ENCODE assay signal across 9 cellular contexts in genomic region chr15:63044645-63045437, GRCh38. TPM values are rescaled to one million over a fixed set of nuclear protein-coding genes. Genes with fewer than 3 reads are reported as not detected.
A peak's percentile ranks its signal among the peaks of the same experiment; 100 is the strongest.
DNase-seq lines count a peak whose midpoint lies in the region; ATAC-seq, FAIRE-seq and TF ChIP-seq lines count a peak whose summit lies in the region.
"Had no signal": no experiment of that assay in that cellular context is flagged by ENCODE, and none has a peak within 500 bp of the region (broad histone marks: within the 10 kb centered on the region; RNA-seq: fewer than 3 reads in every experiment).

No MANE protein-coding gene starts in this region.

- H3K27me3 ChIP-seq in hepatocyte (peaks cover 8% of the 10 kb centered on the region), pancreas (no peaks in the 10 kb centered on the region)

- H3K4me3 ChIP-seq in hepatocyte (peak overlapping the region; percentile 70), pancreas (peak overlapping the region in 2 of 4 donors; percentile 90 to 99)

- peak overlapping the region; percentile 97 for H3K9ac ChIP-seq in ES-I3 (ENCODE audit: low read depth, low read length)

- H3K79me2 ChIP-seq in hepatocyte, result peaks cover 39% of the 10 kb centered on the region

- FAIRE-seq in pancreas (lab: Jason Lieb, UNC), result no peak

- H3K4me2 ChIP-seq in hepatocyte, result peak overlapping the region; percentile 97

- no peaks in the 10 kb centered on the region for H3K9me2 ChIP-seq in hepatocyte (replicated peaks; ENCODE audit: insufficient read depth)

- H4K20me1 ChIP-seq in hepatocyte (ENCODE audit: insufficient read depth, poor library complexity, severe bottlenecking), result no peaks in the 10 kb centered on the region

- WGBS in hepatocyte (ENCODE audit: low lambda C conversion rate, missing lambda C conversion rate), result 34% methylated on average over 5 of the region's 6 CpGs
- 28 to 51% methylated on average over 6 of the region's 6 CpGs for WGBS in pancreas, 2 donors

- H3K36me3 ChIP-seq in ES-I3 (ENCODE audit: insufficient read depth, low read length), result peaks cover 21% of the 10 kb centered on the region
- H3K36me3 ChIP-seq in hepatocyte (replicated peaks; ENCODE audit: insufficient read depth, low read depth), result no peaks in the 10 kb centered on the region
- H3K36me3 ChIP-seq in pancreas, result no peaks in the 10 kb centered on the region

- H3K9me3 ChIP-seq in ES-I3 (ENCODE audit: control insufficient read depth, insufficient read depth, low read length) (no peaks in the 10 kb centered on the region; the same call in 1 of the 2 replicates), hepatocyte (ENCODE audit: low read depth) (no peaks in the 10 kb centered on the region), pancreas (no peaks in the 10 kb centered on the region)

- H3K4me1 ChIP-seq in ES-I3 (ENCODE audit: insufficient read depth, low read length) (peaks cover 45% of the 10 kb centered on the region), hepatocyte (ENCODE audit: insufficient read depth) (peaks cover 16% of the 10 kb centered on the region), pancreas (peaks cover 0 to 20% (median 16%) of the 10 kb centered on the region in 3 donors)

- intact Hi-C loops in pancreas (cut with DNase I), result loop anchor here in 1 of 3 donors (10.0 kb wide), 1 partner anchor 140 kb away; no protein-coding TSS in a partner anchor

- DNase-seq in amniotic epithelial cell (ENCODE audit: low read depth) (peak; percentile 54), hepatocyte (ENCODE audit: low spot score) (no peak), renal cortical epithelial cell (ENCODE audit: low read depth) (peak; percentile 80), SKM-1 treated with dmso at 0.1 percent for 144 hours (lab: John Stamatoyannopoulos, UW; ENCODE audit: unreplicated experiment) (no peak), SK-N-DZ (ENCODE audit: low spot score) (no peak), pancreas (no peak)
- DNase-seq: NCI-H524 had no signal

- TF ChIP-seq CTCF in hepatocyte (IDR thresholded peaks at IDR 0.05; ENCODE audit: poor library complexity) (no peak), pancreas (IDR thresholded peaks at IDR 0.05) (no peak)

- no peak overlapping the region for H2AFZ ChIP-seq in hepatocyte

- H3K27ac ChIP-seq in hepatocyte (peak overlapping the region; percentile 70), pancreas (peak overlapping the region in 2 of 4 donors; percentile 88 to 93)

- no peak for ATAC-seq in activated CD4-positive, CD25-positive, alpha-beta regulatory T cell treated with anti-CD3 and anti-CD28 coated beads, Interleukin-2, amount 50 U/mL, for 24 hours
- ATAC-seq in pancreas, result no peak

RNA-seq across cellular contexts. Expression of gene TPM1, which starts 2.3 kb away (rescaled TPM):
- 283 and 291 TPM in 2 replicates for total RNA-seq in hepatocyte
- 353 and 477 TPM in 2 replicates for polyA plus RNA-seq in hepatocyte
- total RNA-seq in renal cortical epithelial cell, result 1,733 and 1,925 TPM in 2 replicates
- 151 and 160 TPM in 2 replicates for polyA plus RNA-seq in SK-N-DZ (2014; cell fraction: cytosol; rRNA removed)
- 148 and 158 TPM in 2 replicates for polyA plus RNA-seq in SK-N-DZ (2014; cell fraction: nucleus; rRNA removed)
- total RNA-seq in pancreas, result 100 to 1,000 TPM; 114 to 359 (median 249) TPM
- polyA plus RNA-seq in pancreas, result 100 to 1,000 TPM; 304 to 482 TPM

Comparison
In these comparisons a context has a peak if more than half of its experiments do, and no peak if none do; other contexts are left out.
1. DNase-seq: peak in amniotic epithelial cell (single experiment) and renal cortical epithelial cell (single experiment); none in hepatocyte (single experiment), SKM-1 treated with dmso at 0.1 percent for 144 hours (single experiment), SK-N-DZ (single experiment) and pancreas (0 of 6).